1 cellular context compared by ENCODE assay signal in the genomic region with DNA sequence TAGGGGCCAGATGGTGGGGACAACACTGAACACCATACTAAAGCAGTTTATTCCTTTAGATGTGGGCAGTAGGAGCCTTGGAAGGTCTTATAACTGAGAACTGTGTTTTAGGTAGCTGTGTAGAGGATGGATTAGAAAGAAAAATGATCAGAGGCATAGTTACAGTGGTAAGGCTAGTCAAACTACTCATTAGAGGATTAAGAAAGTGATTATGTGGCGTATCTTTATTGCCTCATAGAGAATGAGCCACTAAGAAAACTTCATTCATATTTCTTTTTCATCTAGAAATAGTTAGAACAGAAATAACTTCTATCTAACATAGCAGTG.
TF ChIP-seq lines count a peak whose summit lies in the region.

No MANE protein-coding gene starts in this region.

TF ChIP-seq in WTC11, 78 proteins besides CTCF, POLR2A, EP300 and RAD21 (continued from another document):
- TF ChIP-seq, protein P1, sequence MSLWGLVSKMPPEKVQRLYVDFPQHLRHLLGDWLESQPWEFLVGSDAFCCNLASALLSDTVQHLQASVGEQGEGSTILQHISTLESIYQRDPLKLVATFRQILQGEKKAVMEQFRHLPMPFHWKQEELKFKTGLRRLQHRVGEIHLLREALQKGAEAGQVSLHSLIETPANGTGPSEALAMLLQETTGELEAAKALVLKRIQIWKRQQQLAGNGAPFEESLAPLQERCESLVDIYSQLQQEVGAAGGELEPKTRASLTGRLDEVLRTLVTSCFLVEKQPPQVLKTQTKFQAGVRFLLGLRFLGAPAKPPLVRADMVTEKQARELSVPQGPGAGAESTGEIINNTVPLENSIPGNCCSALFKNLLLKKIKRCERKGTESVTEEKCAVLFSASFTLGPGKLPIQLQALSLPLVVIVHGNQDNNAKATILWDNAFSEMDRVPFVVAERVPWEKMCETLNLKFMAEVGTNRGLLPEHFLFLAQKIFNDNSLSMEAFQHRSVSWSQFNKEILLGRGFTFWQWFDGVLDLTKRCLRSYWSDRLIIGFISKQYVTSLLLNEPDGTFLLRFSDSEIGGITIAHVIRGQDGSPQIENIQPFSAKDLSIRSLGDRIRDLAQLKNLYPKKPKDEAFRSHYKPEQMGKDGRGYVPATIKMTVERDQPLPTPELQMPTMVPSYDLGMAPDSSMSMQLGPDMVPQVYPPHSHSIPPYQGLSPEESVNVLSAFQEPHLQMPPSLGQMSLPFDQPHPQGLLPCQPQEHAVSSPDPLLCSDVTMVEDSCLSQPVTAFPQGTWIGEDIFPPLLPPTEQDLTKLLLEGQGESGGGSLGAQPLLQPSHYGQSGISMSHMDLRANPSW (CRISPR knock-in tag; conservative IDR thresholded peaks at IDR 0.05; ENCODE audit: low read depth) = no peak
- TF ChIP-seq, protein P2, sequence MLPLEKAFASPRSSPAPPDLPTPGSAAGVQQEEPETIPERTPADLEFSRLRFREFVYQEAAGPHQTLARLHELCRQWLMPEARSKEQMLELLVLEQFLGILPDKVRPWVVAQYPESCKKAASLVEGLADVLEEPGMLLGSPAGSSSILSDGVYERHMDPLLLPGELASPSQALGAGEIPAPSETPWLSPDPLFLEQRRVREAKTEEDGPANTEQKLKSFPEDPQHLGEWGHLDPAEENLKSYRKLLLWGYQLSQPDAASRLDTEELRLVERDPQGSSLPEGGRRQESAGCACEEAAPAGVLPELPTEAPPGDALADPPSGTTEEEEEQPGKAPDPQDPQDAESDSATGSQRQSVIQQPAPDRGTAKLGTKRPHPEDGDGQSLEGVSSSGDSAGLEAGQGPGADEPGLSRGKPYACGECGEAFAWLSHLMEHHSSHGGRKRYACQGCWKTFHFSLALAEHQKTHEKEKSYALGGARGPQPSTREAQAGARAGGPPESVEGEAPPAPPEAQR (CRISPR knock-in tag; IDR thresholded peaks at IDR 0.05) = no peak
- TF ChIP-seq ZNF416 (CRISPR knock-in tag; IDR thresholded peaks at IDR 0.05) (no peak), PREB (CRISPR knock-in tag; IDR thresholded peaks at IDR 0.05; ENCODE audit: borderline replicate concordance) (no peak), GABPB1 (CRISPR knock-in tag; IDR thresholded peaks at IDR 0.05) (no peak), FOXJ3 (CRISPR knock-in tag; IDR thresholded peaks at IDR 0.05; ENCODE audit: borderline replicate concordance) (no peak), ZNF317 (CRISPR knock-in tag; IDR thresholded peaks at IDR 0.05; ENCODE audit: borderline replicate concordance, low read depth) (no peak)
- TF ChIP-seq, protein P3, sequence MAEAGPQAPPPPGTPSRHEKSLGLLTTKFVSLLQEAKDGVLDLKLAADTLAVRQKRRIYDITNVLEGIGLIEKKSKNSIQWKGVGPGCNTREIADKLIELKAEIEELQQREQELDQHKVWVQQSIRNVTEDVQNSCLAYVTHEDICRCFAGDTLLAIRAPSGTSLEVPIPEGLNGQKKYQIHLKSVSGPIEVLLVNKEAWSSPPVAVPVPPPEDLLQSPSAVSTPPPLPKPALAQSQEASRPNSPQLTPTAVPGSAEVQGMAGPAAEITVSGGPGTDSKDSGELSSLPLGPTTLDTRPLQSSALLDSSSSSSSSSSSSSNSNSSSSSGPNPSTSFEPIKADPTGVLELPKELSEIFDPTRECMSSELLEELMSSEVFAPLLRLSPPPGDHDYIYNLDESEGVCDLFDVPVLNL (CRISPR knock-in tag; IDR thresholded peaks at IDR 0.05; ENCODE audit: borderline replicate concordance, low read depth) = no peak
